ENCODE assay signal across 11 cellular contexts in genomic region chr9:136942881-136943230, GRCh38. TPM values are rescaled to one million over a fixed set of nuclear protein-coding genes. Genes with fewer than 3 reads are reported as not detected.
DNase-seq lines count a peak whose midpoint lies in the region; ATAC-seq, FAIRE-seq and TF ChIP-seq lines count a peak whose summit lies in the region.
"Had no signal": no experiment of that assay in that cellular context is flagged by ENCODE, and none has a peak within 500 bp of the region (broad histone marks: within the 10 kb centered on the region; RNA-seq: fewer than 3 reads in every experiment).

No MANE protein-coding gene starts in this region.

- H3K4me1 Mint-ChIP-seq in activated T-cell treated with anti-CD3 and anti-CD28 coated beads, Interleukin-2, amount 50 U/mL, for 72 hours (ENCODE audit: low read depth): peaks cover 14% of the 10 kb centered on the region
- H3K4me1 Mint-ChIP-seq in activated naive CD8-positive, alpha-beta T cell treated with anti-CD3 and anti-CD28 coated beads, Interleukin-2, amount 10 ng/mL, durations not matched to agents 7 days and 5 days: peaks cover 4% of the 10 kb centered on the region
- peaks cover 4% of the 10 kb centered on the region for H3K4me1 Mint-ChIP-seq in type B pancreatic cell (ENCODE audit: unreplicated experiment)

- H3K36me3 Mint-ChIP-seq in activated T-cell treated with anti-CD3 and anti-CD28 coated beads, Interleukin-2, amount 50 U/mL, for 72 hours (ENCODE audit: insufficient read depth in 2 of 2): peaks cover 1 to 6% of the 10 kb centered on the region in 2 donors
- H3K36me3 Mint-ChIP-seq in activated naive CD8-positive, alpha-beta T cell treated with anti-CD3 and anti-CD28 coated beads, Interleukin-2, amount 10 ng/mL, durations not matched to agents 7 days and 5 days: peaks cover 7% of the 10 kb centered on the region
- peaks cover 5% of the 10 kb centered on the region for H3K36me3 Mint-ChIP-seq in type B pancreatic cell

- ATAC-seq in activated T-cell treated with anti-CD3 and anti-CD28 coated beads, Interleukin-2, amount 50 U/mL, for 72 hours (replicated peaks in 1 of 2): no peak
- no peak for ATAC-seq in activated naive CD8-positive, alpha-beta T cell treated with anti-CD3 and anti-CD28 coated beads, Interleukin-2, amount 10 ng/mL, durations not matched to agents 7 days and 5 days (ENCODE audit: low read depth)
- ATAC-seq in HepG2: no peak
- ATAC-seq in HG03280 (IDR thresholded peaks at IDR 0.05; ENCODE audit: unreplicated experiment): no peak

- H3K9ac ChIP-seq in HepG2 (ENCODE audit: insufficient read depth, low read depth, low read length): peak overlapping the region; percentile 90; the same call in 1 of the 2 replicates

- POLR2A ChIA-PET in activated naive CD8-positive, alpha-beta T cell treated with anti-CD3 and anti-CD28 coated beads, Interleukin-2, amount 10 ng/mL, durations not matched to agents 7 days and 5 days (lab: Charles Lee): interaction anchor here (2.1 kb wide), 1 partner anchor 61 kb away, joined by 8 read pairs; no protein-coding TSS in a partner anchor
- POLR2A ChIA-PET in HepG2 (lab: Yijun Ruan, JAX): interaction anchor here (1.3 kb wide), 1 partner anchor 41 kb away, joined by 4 read pairs; no protein-coding TSS in a partner anchor

- peaks cover 10% of the 10 kb centered on the region for H3K79me2 ChIP-seq in HepG2 (ENCODE audit: insufficient read depth, low read length)

- CTCF ChIA-PET in HepG2 (lab: Yijun Ruan, JAX; ENCODE audit: low intra/inter-chr PET ratio, low total read pairs): no interaction called here

- intact Hi-C loops in HepG2 (cut with micrococcal nuclease; ENCODE audit: unreplicated experiment): no loop called here

- TF ChIP-seq CTCF in HepG2 (CRISPR knock-in tag; IDR thresholded peaks at IDR 0.05) (no peak), type B pancreatic cell (conservative IDR thresholded peaks at IDR 0.05) (no peak), GM13976 (IDR thresholded peaks at IDR 0.05; ENCODE audit: borderline replicate concordance, control extremely low read depth, extremely low read depth, insufficient read depth, missing control alignments) (no peak)

- H3K4me3 ChIP-seq in HepG2 (replicated peaks in 1 of 3; ENCODE audit: insufficient read depth in 1 of 3, low read depth in 2 of 3, low read length in 3 of 3): peak overlapping the region in 2 of 3 experiments; percentile 91 to 95; a peak in 3 of 6 replicates

- no peak overlapping the region for H2AFZ ChIP-seq in HepG2 (ENCODE audit: low read length)

- H3K9me3 ChIP-seq in HepG2 (ENCODE audit: low read length): no peaks in the 10 kb centered on the region

- H3K27me3 Mint-ChIP-seq in activated T-cell treated with anti-CD3 and anti-CD28 coated beads, Interleukin-2, amount 50 U/mL, for 72 hours (ENCODE audit: low read depth): no peaks in the 10 kb centered on the region
- H3K27me3 Mint-ChIP-seq in activated naive CD8-positive, alpha-beta T cell treated with anti-CD3 and anti-CD28 coated beads, Interleukin-2, amount 10 ng/mL, durations not matched to agents 7 days and 5 days: no peaks in the 10 kb centered on the region
- no peaks in the 10 kb centered on the region for H3K27me3 Mint-ChIP-seq in type B pancreatic cell

- TF ChIP-seq EP300 in HepG2 (IDR thresholded peaks at IDR 0.05; ENCODE audit: low read depth in 2 of 2, low read length in 2 of 2) (no peak), HepG2 (CRISPR knock-in tag; IDR thresholded peaks at IDR 0.05; ENCODE audit: borderline replicate concordance) (no peak)

- H4K20me1 ChIP-seq in HepG2 (ENCODE audit: insufficient read depth, low read length): no peaks in the 10 kb centered on the region

- BruUV-seq in HepG2 (replicated peaks; lab: Mats Ljungman, UMichigan): no TSS peak

- H3K27ac Mint-ChIP-seq in activated T-cell treated with anti-CD3 and anti-CD28 coated beads, Interleukin-2, amount 50 U/mL, for 72 hours: no peak overlapping the region
- H3K27ac Mint-ChIP-seq in activated naive CD8-positive, alpha-beta T cell treated with anti-CD3 and anti-CD28 coated beads, Interleukin-2, amount 10 ng/mL, durations not matched to agents 7 days and 5 days: no peak overlapping the region
- no peak overlapping the region for H3K27ac Mint-ChIP-seq in type B pancreatic cell

- in situ Hi-C loops in HepG2 (cut with HindIII; ENCODE audit: extremely low pct_ligation_motif_present, low pct_unique_long_range_greater_than_20kb): no loop called here
- in situ Hi-C loops in GM13976 (cut with MboI; ENCODE audit: low sequenced_read_pairs, unreplicated experiment): no loop called here

- peaks cover 41% of the 10 kb centered on the region for H3K4me1 ChIP-seq in HepG2 (ENCODE audit: insufficient read depth, low read length)

- TF ChIP-seq POLR2A in HepG2 (IDR thresholded peaks at IDR 0.05; ENCODE audit: insufficient read depth in 1 of 2, low read depth in 2 of 2, low read length in 2 of 2): no peak

- peak overlapping the region; percentile 89 for H3K4me2 ChIP-seq in HepG2 (ENCODE audit: low read depth, low read length)

- H3K27me3 ChIP-seq in HepG2 (ENCODE audit: control insufficient read depth in 1 of 2, insufficient read depth in 2 of 2, low read length in 2 of 2): no peaks in the 10 kb centered on the region

- peak overlapping the region; percentile 55 to 80 for H3K4me3 Mint-ChIP-seq in activated T-cell treated with anti-CD3 and anti-CD28 coated beads, Interleukin-2, amount 50 U/mL, for 72 hours
- H3K4me3 Mint-ChIP-seq in activated naive CD8-positive, alpha-beta T cell treated with anti-CD3 and anti-CD28 coated beads, Interleukin-2, amount 10 ng/mL, durations not matched to agents 7 days and 5 days: peak overlapping the region; percentile 64
- peak overlapping the region; percentile 61 for H3K4me3 Mint-ChIP-seq in type B pancreatic cell

- H3K36me3 ChIP-seq in HepG2 (replicated peaks in 1 of 2; ENCODE audit: control insufficient read depth in 1 of 2, insufficient read depth in 2 of 2, low read length in 2 of 2): peaks cover 8 to 36% of the 10 kb centered on the region in 2 experiments

- TF ChIP-seq RAD21 in HepG2 (CRISPR knock-in tag; IDR thresholded peaks at IDR 0.05): no peak

- no peak overlapping the region for H3K27ac ChIP-seq in HepG2 (ENCODE audit: extremely low read length, insufficient read depth, low read length)
- H3K27ac ChIP-seq: SJCRH30 had no signal

- H3K9me3 Mint-ChIP-seq in activated T-cell treated with anti-CD3 and anti-CD28 coated beads, Interleukin-2, amount 50 U/mL, for 72 hours: no peaks in the 10 kb centered on the region
- no peaks in the 10 kb centered on the region for H3K9me3 Mint-ChIP-seq in activated naive CD8-positive, alpha-beta T cell treated with anti-CD3 and anti-CD28 coated beads, Interleukin-2, amount 10 ng/mL, durations not matched to agents 7 days and 5 days
- H3K9me3 Mint-ChIP-seq in type B pancreatic cell: no peaks in the 10 kb centered on the region

- DNase-seq in activated T-cell treated with anti-CD3 and anti-CD28 coated beads, Interleukin-2, amount 50 U/mL, for 72 hours: no peak
- DNase-seq in activated T-cell treated with anti-CD3 and anti-CD28 coated beads, Interleukin-2, amount 50 U/mL, for 48 hours: no peak
- no peak for DNase-seq in activated naive CD8-positive, alpha-beta T cell treated with anti-CD3 and anti-CD28 coated beads, Interleukin-2, amount 10 ng/mL, durations not matched to agents 7 days and 5 days
- DNase-seq in HepG2 (ENCODE audit: low spot score) (no peak), type B pancreatic cell (ENCODE audit: extremely low spot score, unreplicated experiment) (peak; percentile 59), GM13976 (ENCODE audit: low spot score) (no peak), dermis blood vessel endothelial cell (no peak)
- DNase-seq: central memory CD4-positive, alpha-beta T cell; SJCRH30 had no signal

- WGBS in HepG2 (ENCODE audit: low lambda C conversion rate): 89% methylated on average over 13 of the region's 16 CpGs

- FAIRE-seq in HepG2 (lab: Jason Lieb, UNC): no peak

RNA-seq across cellular contexts. Expression of gene FBXW5, which starts 1.7 kb away (rescaled TPM):
- 10 to 100 TPM; 67.7 to 74.9 TPM for total RNA-seq in activated T-cell treated with anti-CD3 and anti-CD28 coated beads, Interleukin-2, amount 50 U/mL, for 72 hours
- 100 to 1,000 TPM; 103 to 104 TPM for total RNA-seq in activated naive CD8-positive, alpha-beta T cell treated with anti-CD3 and anti-CD28 coated beads, Interleukin-2, amount 10 ng/mL, durations not matched to agents 7 days and 5 days
- total RNA-seq in HepG2 (2016; rRNA removed; fragmentation: Illumina TruSeq; extraction: Trizol) (47.4 and 60.4 TPM in 2 replicates), type B pancreatic cell (ENCODE audit: low replicate concordance) (82.8 and 110 TPM in 2 replicates), dermis blood vessel endothelial cell (255 and 270 TPM in 2 replicates)
- total RNA-seq in HepG2 (2016; cell fraction: cytosol; rRNA removed; fragmentation: Illumina TruSeq; extraction: Trizol; ENCODE audit: low read depth): 101 and 115 TPM in 2 replicates
- total RNA-seq in HepG2 (2016; cell fraction: insoluble cytoplasmic fraction; rRNA removed; fragmentation: Illumina TruSeq; extraction: Trizol): 43.2 and 63.0 TPM in 2 replicates
- total RNA-seq in HepG2 (2016; cell fraction: membrane; rRNA removed; fragmentation: Illumina TruSeq; extraction: Trizol): 157 and 168 TPM in 2 replicates
- total RNA-seq in HepG2 (2016; cell fraction: nucleus; rRNA removed; fragmentation: Illumina TruSeq; extraction: Trizol): 38.4 and 45.7 TPM in 2 replicates
- 52.0 and 76.2 TPM in 2 replicates for polyA plus RNA-seq in HepG2 (2011; rRNA removed)
- 70.1 and 111 TPM in 2 replicates for polyA plus RNA-seq in HepG2 (2011; cell fraction: cytosol; rRNA removed)
- 318 and 399 TPM in 2 replicates for polyA plus RNA-seq in HepG2 (2011; cell fraction: nucleus; rRNA removed)
- polyA plus RNA-seq in HepG2 (2012): 33.4 and 43.8 TPM in 2 replicates
- polyA plus RNA-seq in HepG2 (2016; cell fraction: cytosol; fragmentation: Illumina TruSeq; extraction: Trizol; ENCODE audit: low read depth): 106 and 116 TPM in 2 replicates
- 41.2 and 50.1 TPM in 2 replicates for polyA plus RNA-seq in HepG2 (2016; cell fraction: insoluble cytoplasmic fraction; fragmentation: Illumina TruSeq; extraction: Trizol; ENCODE audit: low read depth)
- 127 and 134 TPM in 2 replicates for polyA plus RNA-seq in HepG2 (2016; cell fraction: membrane; fragmentation: Illumina TruSeq; extraction: Trizol; ENCODE audit: low read depth)
- 94.3 and 97.4 TPM in 2 replicates for polyA plus RNA-seq in HepG2 (2016; cell fraction: nucleus; fragmentation: Illumina TruSeq; extraction: Trizol; ENCODE audit: insufficient read depth, low read depth)
- 183 and 195 TPM in 2 replicates for polyA minus RNA-seq in HepG2 (2011; rRNA and poly(A)+ RNA removed; ENCODE audit: low replicate concordance)
- polyA minus RNA-seq in HepG2 (2011; cell fraction: cytosol; rRNA and poly(A)+ RNA removed): 55.6 and 63.5 TPM in 2 replicates
- 34.1 and 36.8 TPM in 2 replicates for polyA minus RNA-seq in HepG2 (2011; cell fraction: nucleus; rRNA and poly(A)+ RNA removed)

RNA-seq across cellular contexts. Expression of gene C8G, which starts 2.2 kb away (rescaled TPM):
- 1 to 10 TPM; 2.6 to 3.4 TPM for total RNA-seq in activated T-cell treated with anti-CD3 and anti-CD28 coated beads, Interleukin-2, amount 50 U/mL, for 72 hours
- 1 to 10 TPM; 1.5 to 3.6 TPM for total RNA-seq in activated naive CD8-positive, alpha-beta T cell treated with anti-CD3 and anti-CD28 coated beads, Interleukin-2, amount 10 ng/mL, durations not matched to agents 7 days and 5 days
- total RNA-seq in HepG2 (2016; rRNA removed; fragmentation: Illumina TruSeq; extraction: Trizol): 2.0 and 4.9 TPM in 2 replicates
- 1.2 and 2.9 TPM in 2 replicates for total RNA-seq in HepG2 (2016; cell fraction: cytosol; rRNA removed; fragmentation: Illumina TruSeq; extraction: Trizol; ENCODE audit: low read depth)
- 1.4 and 4.7 TPM in 2 replicates for total RNA-seq in HepG2 (2016; cell fraction: insoluble cytoplasmic fraction; rRNA removed; fragmentation: Illumina TruSeq; extraction: Trizol)
- 2.1 and 3.5 TPM in 2 replicates for total RNA-seq in HepG2 (2016; cell fraction: membrane; rRNA removed; fragmentation: Illumina TruSeq; extraction: Trizol)
- total RNA-seq in HepG2 (2016; cell fraction: nucleus; rRNA removed; fragmentation: Illumina TruSeq; extraction: Trizol): 6.1 and 7.0 TPM in 2 replicates
- polyA plus RNA-seq in HepG2 (2011; rRNA removed): 12.8 and 18.3 TPM in 2 replicates
- polyA plus RNA-seq in HepG2 (2011; cell fraction: cytosol; rRNA removed): 8.9 and 13.0 TPM in 2 replicates
- polyA plus RNA-seq in HepG2 (2011; cell fraction: nucleus; rRNA removed): 94.5 and 107 TPM in 2 replicates
- 15.3 and 17.5 TPM in 2 replicates for polyA plus RNA-seq in HepG2 (2012)
- 2.1 and 2.6 TPM in 2 replicates for polyA plus RNA-seq in HepG2 (2016; cell fraction: cytosol; fragmentation: Illumina TruSeq; extraction: Trizol; ENCODE audit: low read depth)
- 2.3 and 2.4 TPM in 2 replicates for polyA plus RNA-seq in HepG2 (2016; cell fraction: insoluble cytoplasmic fraction; fragmentation: Illumina TruSeq; extraction: Trizol; ENCODE audit: low read depth)
- polyA plus RNA-seq in HepG2 (2016; cell fraction: membrane; fragmentation: Illumina TruSeq; extraction: Trizol; ENCODE audit: low read depth): 2.2 and 3.1 TPM in 2 replicates
- 10.1 and 13.4 TPM in 2 replicates for polyA plus RNA-seq in HepG2 (2016; cell fraction: nucleus; fragmentation: Illumina TruSeq; extraction: Trizol; ENCODE audit: insufficient read depth, low read depth)
- 0.70 and 11.9 TPM in 2 replicates for polyA minus RNA-seq in HepG2 (2011; rRNA and poly(A)+ RNA removed; ENCODE audit: low replicate concordance)
- 3.6 and 6.2 TPM in 2 replicates for polyA minus RNA-seq in HepG2 (2011; cell fraction: cytosol; rRNA and poly(A)+ RNA removed)
- polyA minus RNA-seq in HepG2 (2011; cell fraction: nucleus; rRNA and poly(A)+ RNA removed): 7.0 and 7.2 TPM in 2 replicates
- 2.8 and 4.1 TPM in 2 replicates for total RNA-seq in type B pancreatic cell (ENCODE audit: low replicate concordance)
- 1.7 TPM in 1 of 2 replicates, not detected in the other for total RNA-seq in dermis blood vessel endothelial cell
- total RNA-seq: SJCRH30 had no signal

RNA-seq across cellular contexts. Expression of gene LCN12, which starts 9.2 kb away (rescaled TPM):
- 1 to 10 TPM; 1.0 to 1.4 TPM for total RNA-seq in activated T-cell treated with anti-CD3 and anti-CD28 coated beads, Interleukin-2, amount 50 U/mL, for 72 hours
- total RNA-seq in activated naive CD8-positive, alpha-beta T cell treated with anti-CD3 and anti-CD28 coated beads, Interleukin-2, amount 10 ng/mL, durations not matched to agents 7 days and 5 days: 1 to 10 TPM in 1 of 2 experiments, under 1 TPM in 1; 0.91 to 1.1 TPM
- total RNA-seq in HepG2 (2016; rRNA removed; fragmentation: Illumina TruSeq; extraction: Trizol) (1.2 and 3.4 TPM in 2 replicates), type B pancreatic cell (ENCODE audit: low replicate concordance) (7.9 and 8.3 TPM in 2 replicates), dermis blood vessel endothelial cell (not detected in 2 replicates)
- total RNA-seq in HepG2 (2016; cell fraction: cytosol; rRNA removed; fragmentation: Illumina TruSeq; extraction: Trizol; ENCODE audit: low read depth): 0.97 TPM in 1 of 2 replicates, not detected in the other
- 0.89 and 3.4 TPM in 2 replicates for total RNA-seq in HepG2 (2016; cell fraction: insoluble cytoplasmic fraction; rRNA removed; fragmentation: Illumina TruSeq; extraction: Trizol)
- 1.1 and 1.4 TPM in 2 replicates for total RNA-seq in HepG2 (2016; cell fraction: membrane; rRNA removed; fragmentation: Illumina TruSeq; extraction: Trizol)
- total RNA-seq in HepG2 (2016; cell fraction: nucleus; rRNA removed; fragmentation: Illumina TruSeq; extraction: Trizol): 4.3 and 4.4 TPM in 2 replicates
- polyA plus RNA-seq in HepG2 (2011; rRNA removed): 6.9 and 7.5 TPM in 2 replicates
- 1.1 and 1.6 TPM in 2 replicates for polyA plus RNA-seq in HepG2 (2011; cell fraction: cytosol; rRNA removed)
- 68.8 and 75.7 TPM in 2 replicates for polyA plus RNA-seq in HepG2 (2011; cell fraction: nucleus; rRNA removed)
- 5.5 and 6.7 TPM in 2 replicates for polyA plus RNA-seq in HepG2 (2012)
- 0.62 and 0.70 TPM in 2 replicates for polyA plus RNA-seq in HepG2 (2016; cell fraction: cytosol; fragmentation: Illumina TruSeq; extraction: Trizol; ENCODE audit: low read depth)
- polyA plus RNA-seq in HepG2 (2016; cell fraction: insoluble cytoplasmic fraction; fragmentation: Illumina TruSeq; extraction: Trizol; ENCODE audit: low read depth): 1.5 and 1.7 TPM in 2 replicates
- polyA plus RNA-seq in HepG2 (2016; cell fraction: membrane; fragmentation: Illumina TruSeq; extraction: Trizol; ENCODE audit: low read depth): 1.4 and 1.7 TPM in 2 replicates
- polyA plus RNA-seq in HepG2 (2016; cell fraction: nucleus; fragmentation: Illumina TruSeq; extraction: Trizol; ENCODE audit: insufficient read depth, low read depth): 23.3 and 27.4 TPM in 2 replicates
- 3.2 and 7.0 TPM in 2 replicates for polyA minus RNA-seq in HepG2 (2011; rRNA and poly(A)+ RNA removed; ENCODE audit: low replicate concordance)
- 1.6 and 3.5 TPM in 2 replicates for polyA minus RNA-seq in HepG2 (2011; cell fraction: cytosol; rRNA and poly(A)+ RNA removed)
- 5.3 and 7.7 TPM in 2 replicates for polyA minus RNA-seq in HepG2 (2011; cell fraction: nucleus; rRNA and poly(A)+ RNA removed)
- total RNA-seq: lung microvascular endothelial cell, SJCRH30 had no signal

RNA-seq across cellular contexts. Expression of gene PTGDS, which starts 34.4 kb away (rescaled TPM):
- total RNA-seq in activated T-cell treated with anti-CD3 and anti-CD28 coated beads, Interleukin-2, amount 50 U/mL, for 72 hours: not detected
- 1 to 10 TPM; 1.3 to 3.3 TPM for total RNA-seq in activated naive CD8-positive, alpha-beta T cell treated with anti-CD3 and anti-CD28 coated beads, Interleukin-2, amount 10 ng/mL, durations not matched to agents 7 days and 5 days
- 0.33 TPM in 1 of 2 replicates, not detected in the other for total RNA-seq in HepG2 (2016; rRNA removed; fragmentation: Illumina TruSeq; extraction: Trizol)
- total RNA-seq in HepG2 (2016; cell fraction: cytosol; rRNA removed; fragmentation: Illumina TruSeq; extraction: Trizol; ENCODE audit: low read depth): not detected in 2 replicates
- not detected in 2 replicates for total RNA-seq in HepG2 (2016; cell fraction: insoluble cytoplasmic fraction; rRNA removed; fragmentation: Illumina TruSeq; extraction: Trizol)
- not detected in 2 replicates for total RNA-seq in HepG2 (2016; cell fraction: membrane; rRNA removed; fragmentation: Illumina TruSeq; extraction: Trizol)
- not detected in 2 replicates for total RNA-seq in HepG2 (2016; cell fraction: nucleus; rRNA removed; fragmentation: Illumina TruSeq; extraction: Trizol)
- polyA plus RNA-seq in HepG2 (2011; rRNA removed): 0.31 and 0.50 TPM in 2 replicates
- 0.12 and 0.13 TPM in 2 replicates for polyA plus RNA-seq in HepG2 (2011; cell fraction: cytosol; rRNA removed)
- polyA plus RNA-seq in HepG2 (2011; cell fraction: nucleus; rRNA removed): 0.90 and 1.8 TPM in 2 replicates
- polyA plus RNA-seq in HepG2 (2012): not detected in 2 replicates
- polyA plus RNA-seq in HepG2 (2016; cell fraction: cytosol; fragmentation: Illumina TruSeq; extraction: Trizol; ENCODE audit: low read depth): not detected in 2 replicates
- polyA plus RNA-seq in HepG2 (2016; cell fraction: insoluble cytoplasmic fraction; fragmentation: Illumina TruSeq; extraction: Trizol; ENCODE audit: low read depth): not detected in 2 replicates
- polyA plus RNA-seq in HepG2 (2016; cell fraction: membrane; fragmentation: Illumina TruSeq; extraction: Trizol; ENCODE audit: low read depth): not detected in 2 replicates
- polyA plus RNA-seq in HepG2 (2016; cell fraction: nucleus; fragmentation: Illumina TruSeq; extraction: Trizol; ENCODE audit: insufficient read depth, low read depth): not detected in 2 replicates
- 4.6 TPM in 1 of 2 replicates, not detected in the other for polyA minus RNA-seq in HepG2 (2011; rRNA and poly(A)+ RNA removed; ENCODE audit: low replicate concordance)
- not detected in 2 replicates for polyA minus RNA-seq in HepG2 (2011; cell fraction: cytosol; rRNA and poly(A)+ RNA removed)
- polyA minus RNA-seq in HepG2 (2011; cell fraction: nucleus; rRNA and poly(A)+ RNA removed): not detected in 2 replicates
- 1.4 and 1.7 TPM in 2 replicates for total RNA-seq in type B pancreatic cell (ENCODE audit: low replicate concordance)
- 0.17 and 0.60 TPM in 2 replicates for total RNA-seq in dermis blood vessel endothelial cell
- total RNA-seq: SJCRH30 had no signal

RNA-seq across cellular contexts. Expression of gene LCNL1, which starts 39.9 kb away (rescaled TPM):
- total RNA-seq in activated T-cell treated with anti-CD3 and anti-CD28 coated beads, Interleukin-2, amount 50 U/mL, for 72 hours: not detected
- under 1 TPM; 0.33 to 0.48 TPM for total RNA-seq in activated naive CD8-positive, alpha-beta T cell treated with anti-CD3 and anti-CD28 coated beads, Interleukin-2, amount 10 ng/mL, durations not matched to agents 7 days and 5 days
- not detected in 2 replicates for total RNA-seq in HepG2 (2016; rRNA removed; fragmentation: Illumina TruSeq; extraction: Trizol)
- total RNA-seq in HepG2 (2016; cell fraction: cytosol; rRNA removed; fragmentation: Illumina TruSeq; extraction: Trizol; ENCODE audit: low read depth): not detected in 2 replicates
- total RNA-seq in HepG2 (2016; cell fraction: insoluble cytoplasmic fraction; rRNA removed; fragmentation: Illumina TruSeq; extraction: Trizol): not detected in 2 replicates
- total RNA-seq in HepG2 (2016; cell fraction: membrane; rRNA removed; fragmentation: Illumina TruSeq; extraction: Trizol): not detected in 2 replicates
- not detected in 2 replicates for total RNA-seq in HepG2 (2016; cell fraction: nucleus; rRNA removed; fragmentation: Illumina TruSeq; extraction: Trizol)
- polyA plus RNA-seq in HepG2 (2011; rRNA removed): not detected in 2 replicates
- polyA plus RNA-seq in HepG2 (2011; cell fraction: cytosol; rRNA removed): not detected in 2 replicates
- 0.40 and 0.43 TPM in 2 replicates for polyA plus RNA-seq in HepG2 (2011; cell fraction: nucleus; rRNA removed)
- polyA plus RNA-seq in HepG2 (2012): not detected in 2 replicates
- not detected in 2 replicates for polyA plus RNA-seq in HepG2 (2016; cell fraction: cytosol; fragmentation: Illumina TruSeq; extraction: Trizol; ENCODE audit: low read depth)
- not detected in 2 replicates for polyA plus RNA-seq in HepG2 (2016; cell fraction: insoluble cytoplasmic fraction; fragmentation: Illumina TruSeq; extraction: Trizol; ENCODE audit: low read depth)
- not detected in 2 replicates for polyA plus RNA-seq in HepG2 (2016; cell fraction: membrane; fragmentation: Illumina TruSeq; extraction: Trizol; ENCODE audit: low read depth)
- not detected in 2 replicates for polyA plus RNA-seq in HepG2 (2016; cell fraction: nucleus; fragmentation: Illumina TruSeq; extraction: Trizol; ENCODE audit: insufficient read depth, low read depth)
- polyA minus RNA-seq in HepG2 (2011; rRNA and poly(A)+ RNA removed; ENCODE audit: low replicate concordance): 3.1 TPM in 1 of 2 replicates, not detected in the other
- not detected in 2 replicates for polyA minus RNA-seq in HepG2 (2011; cell fraction: cytosol; rRNA and poly(A)+ RNA removed)
- 0.13 and 0.25 TPM in 2 replicates for polyA minus RNA-seq in HepG2 (2011; cell fraction: nucleus; rRNA and poly(A)+ RNA removed)
- not detected in 2 replicates for total RNA-seq in type B pancreatic cell (ENCODE audit: low replicate concordance)
- not detected in 2 replicates for total RNA-seq in dermis blood vessel endothelial cell
- total RNA-seq: lung microvascular endothelial cell, SJCRH30 had no signal
